Comparison of ENCODE assay signal across 14 cellular contexts in genomic region chr2:228699888-228700287, GRCh38.
"Had no signal": no experiment of that assay in that cellular context is flagged by ENCODE, and none has a peak within 500 bp of the region (broad histone marks: within the 10 kb centered on the region; RNA-seq: fewer than 3 reads in every experiment).

No MANE protein-coding gene starts in this region.

- H3K36me3 ChIP-seq: adrenal gland, esophagus muscularis mucosa, sigmoid colon, thoracic aorta, WERI-Rb-1 had no signal

- H3K4me2 ChIP-seq: hepatocyte had no signal

- H3K4me1 ChIP-seq: adrenal gland, esophagus muscularis mucosa, sigmoid colon had no signal

- DNase-seq: activated CD4-positive, alpha-beta T cell treated with anti-CD3 and anti-CD28 coated beads for 1 hour; activated CD4-positive, alpha-beta T cell treated with anti-CD3 and anti-CD28 coated beads, Interleukin-2, amount 50 U/mL, for 4 hours; activated gamma-delta T cell treated with Interleukin-2 at 50 U/mL for 16 hours; adrenal gland; effector CD4-positive, alpha-beta T cell; nephron progenitor cell; nucleus accumbens; sigmoid colon; stimulated activated naive B cell treated with anti-CD40 and anti-IgM and Interleukin-4, amounts not matched to agents 10 μg/mL and 1 μg/mL and 100 μg/mL, for 72 hours; WERI-Rb-1 had no signal

- H3K27ac ChIP-seq: adrenal gland, esophagus muscularis mucosa, hepatocyte, sigmoid colon, thoracic aorta, WERI-Rb-1 had no signal

- H2AFZ ChIP-seq: hepatocyte had no signal

- ATAC-seq: activated naive CD4-positive, alpha-beta T cell treated with anti-CD3 and anti-CD28 coated beads, Interleukin-2, amount 50 U/mL, for 72 hours; stimulated activated naive B cell treated with anti-CD40 and anti-IgM and Interleukin-4, amounts not matched to agents 10 μg/mL and 1 μg/mL and 100 μg/mL, for 72 hours had no signal

- H3K4me3 ChIP-seq: adrenal gland, esophagus muscularis mucosa, hepatocyte, sigmoid colon, thoracic aorta had no signal

- H3K79me2 ChIP-seq: hepatocyte had no signal

- H3K27me3 ChIP-seq: adrenal gland, esophagus muscularis mucosa, hepatocyte, sigmoid colon had no signal

- H3K9me3 ChIP-seq: adrenal gland, esophagus muscularis mucosa, sigmoid colon, thoracic aorta had no signal
